In the genomic region with DNA sequence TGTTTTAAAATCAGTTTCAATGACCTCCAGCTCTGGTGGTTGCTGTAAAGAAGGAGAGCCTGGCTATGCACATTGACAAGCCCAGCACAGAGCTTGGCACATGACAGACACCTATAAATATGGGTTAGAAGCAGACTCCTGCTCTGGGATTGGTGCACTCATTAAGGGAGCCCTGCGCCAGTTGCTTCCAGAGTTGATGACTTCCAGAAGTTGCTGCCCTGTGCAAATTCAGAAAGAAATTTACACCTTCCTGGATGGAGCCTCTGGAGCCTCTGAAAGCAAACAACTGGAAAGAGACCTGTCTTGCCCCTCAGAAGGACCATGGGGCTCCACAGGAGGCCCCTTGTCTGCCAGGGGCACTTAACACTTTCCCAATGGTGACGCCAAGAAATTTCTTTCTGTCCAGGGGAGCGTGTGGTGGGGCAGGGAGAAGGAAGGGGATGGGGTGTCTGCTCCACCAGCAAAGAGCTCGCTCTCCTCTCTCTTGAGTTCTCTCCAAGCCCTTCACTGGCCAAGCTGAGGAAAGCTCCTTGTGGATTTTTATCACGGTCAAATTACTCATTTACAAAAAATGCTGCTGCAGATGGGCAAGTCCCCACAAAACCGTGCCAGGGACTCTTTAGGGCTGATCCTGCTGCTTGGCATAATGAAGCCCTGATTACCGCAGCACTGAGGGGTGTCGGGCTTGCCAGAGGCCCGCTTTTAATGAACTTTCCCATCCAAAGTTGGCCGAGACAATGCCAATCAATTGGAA, we compare ENCODE assay signal across 14 cellular contexts.
DNase-seq lines count a peak whose midpoint lies in the region; ATAC-seq and TF ChIP-seq lines count a peak whose summit lies in the region.
"Had no signal": no experiment of that assay in that cellular context is flagged by ENCODE, and none has a peak within 500 bp of the region (broad histone marks: within the 10 kb centered on the region; RNA-seq: fewer than 3 reads in every experiment).

No MANE protein-coding gene starts in this region.

- no peaks in the 10 kb centered on the region for H3K79me1 ChIP-seq in neuronal stem cell (ENCODE audit: low read depth, low read length)

- H3K18ac ChIP-seq in neuronal stem cell (ENCODE audit: low read length): peak overlapping the region; percentile 31

- no peak overlapping the region for H2BK15ac ChIP-seq in neuronal stem cell (ENCODE audit: low read length)

- no peak overlapping the region for H3K9ac ChIP-seq in neuronal stem cell (ENCODE audit: low read depth, low read length, poor library complexity)

- no peak overlapping the region for H4K91ac ChIP-seq in neuronal stem cell (ENCODE audit: low read depth, low read length, poor library complexity)

- H3K4me1 ChIP-seq in neuronal stem cell (ENCODE audit: control insufficient read depth in 2 of 2, insufficient read depth in 1 of 2, low read depth in 1 of 2, low read length in 2 of 2): no peaks in the 10 kb centered on the region
- H3K4me1 ChIP-seq: Peyer's patch had no signal

- no peak overlapping the region for H2BK120ac ChIP-seq in neuronal stem cell (ENCODE audit: low read depth, low read length)

- no peak overlapping the region for H2AFZ ChIP-seq in neuronal stem cell (ENCODE audit: low read length)

- H3K36me3 ChIP-seq in neuronal stem cell (replicated peaks in 1 of 2; ENCODE audit: control insufficient read depth in 2 of 2, insufficient read depth in 2 of 2, low read length in 2 of 2): no peaks in the 10 kb centered on the region
- H3K36me3 ChIP-seq: Peyer's patch had no signal

- H3K27ac ChIP-seq in coronary artery (peak overlapping the region in 1 of 2 donors; percentile 15), neuronal stem cell (replicated peaks; ENCODE audit: low read length) (no peak overlapping the region)
- H3K27ac ChIP-seq: Peyer's patch had no signal

- H3K27me3 ChIP-seq in neuronal stem cell (ENCODE audit: control insufficient read depth in 3 of 3, insufficient read depth in 3 of 3, low read depth in 1 of 3, low read length in 3 of 3): no peaks in the 10 kb centered on the region
- H3K27me3 ChIP-seq: Peyer's patch had no signal

- DNase-seq in Ammon's horn (ENCODE audit: low spot score): peak; percentile 24
- peak; percentile 47 for DNase-seq in LoVo (ENCODE audit: low spot score)
- DNase-seq in coronary artery (ENCODE audit: low spot score): no peak
- DNase-seq in neuronal stem cell (ENCODE audit: low spot score): no peak
- DNase-seq in effector CD8-positive, alpha-beta T cell (lab: John Stamatoyannopoulos, UW): no peak
- no peak for DNase-seq in DMS79 treated with DMSO at 0.1 percent for 48 hours (lab: John Stamatoyannopoulos, UW)
- no peak for DNase-seq in HCEC 1CT
- DNase-seq: CD8-positive, alpha-beta T cell; natural killer cell; NCI-H2081 treated with DMSO at 0.1 percent for 48 hours; Peyer's patch; stimulated activated CD4-positive, alpha-beta T cell treated with anti-CD3 and anti-CD28 coated beads, Interleukin-15, amount 100 ng/mL, for 24 hours had no signal

- no peak overlapping the region for H2AK5ac ChIP-seq in neuronal stem cell (ENCODE audit: low read depth, low read length)

- peaks cover 0 to 1% of the 10 kb centered on the region in 2 donors for H3K9me3 ChIP-seq in neuronal stem cell (replicated peaks in 1 of 2; ENCODE audit: control insufficient read depth in 2 of 2, insufficient read depth in 1 of 2, low read depth in 1 of 2, low read length in 2 of 2)
- H3K9me3 ChIP-seq: Peyer's patch had no signal

- WGBS in neuronal stem cell (ENCODE audit: extremely low coverage in 2 of 2, insufficient read length in 2 of 2, insufficient replicate concordance in 1 of 2), 2 donors: no CpG with 5 or more reads among the region's 10 CpGs

- H2BK5ac ChIP-seq in neuronal stem cell (ENCODE audit: low read length): no peak overlapping the region

- H4K8ac ChIP-seq in neuronal stem cell (ENCODE audit: low read depth, low read length): no peak overlapping the region

- no peak for TF ChIP-seq CTCF in coronary artery (IDR thresholded peaks at IDR 0.05)

- no peak overlapping the region for H3K4ac ChIP-seq in neuronal stem cell (ENCODE audit: low read length)

- H2BK12ac ChIP-seq in neuronal stem cell (ENCODE audit: low read length): no peak overlapping the region

- H3K23ac ChIP-seq in neuronal stem cell (ENCODE audit: low read depth, low read length, poor library complexity): no peak overlapping the region

- no peak overlapping the region for H3K4me2 ChIP-seq in neuronal stem cell (ENCODE audit: insufficient read depth, low read length, poor library complexity, severe bottlenecking)

- ATAC-seq in GM18909 (IDR thresholded peaks at IDR 0.05; ENCODE audit: poor library complexity, unreplicated experiment): no peak
- ATAC-seq: CD8-positive, alpha-beta T cell; HCT116; natural killer cell had no signal

- H3K14ac ChIP-seq in neuronal stem cell (ENCODE audit: low read length): no peak overlapping the region

- peak overlapping the region; percentile 13 for H3K4me3 ChIP-seq in coronary artery
- no peak overlapping the region for H3K4me3 ChIP-seq in neuronal stem cell (ENCODE audit: low read length in 2 of 2)
- H3K4me3 ChIP-seq: Peyer's patch had no signal

Comparison
In these comparisons a context has a peak if more than half of its experiments do, and no peak if none do; other contexts are left out.
1. DNase-seq: peak in Ammon's horn (single experiment) and LoVo (single experiment); none in coronary artery (single experiment), neuronal stem cell (single experiment), effector CD8-positive, alpha-beta T cell (single experiment), DMS79 treated with DMSO at 0.1 percent for 48 hours (single experiment) and HCEC 1CT (single experiment).